ENCODE assay signal across 1 cellular context in genomic region chr6:111610548-111611172, GRCh38.
A peak's percentile ranks its signal among the peaks of the same experiment; 100 is the strongest.
TF ChIP-seq lines count a peak whose summit lies in the region.

No MANE protein-coding gene starts in this region.

TF ChIP-seq in HepG2, 621 proteins besides CTCF, POLR2A, EP300 and RAD21 (continued from another document and continues in another):
- TF ChIP-seq PRPF4 (IDR thresholded peaks at IDR 0.05; ENCODE audit: low read depth, low read length, poor library complexity, severe bottlenecking) (no peak), HOXA7 (CRISPR knock-in tag; IDR thresholded peaks at IDR 0.05) (no peak), ZNF383 (CRISPR knock-in tag; IDR thresholded peaks at IDR 0.05; ENCODE audit: borderline replicate concordance) (peak; percentile 82; the same call in 1 of the 2 replicates), RBFOX2 (IDR thresholded peaks at IDR 0.05; ENCODE audit: low read depth, low read length) (no peak), ZNF256 (CRISPR knock-in tag; conservative IDR thresholded peaks at IDR 0.05) (no peak), CEBPG (CRISPR knock-in tag; IDR thresholded peaks at IDR 0.05) (peak; percentile 94), SMC3 (IDR thresholded peaks at IDR 0.05; ENCODE audit: low read length) (no peak; the same call in 1 of the 2 replicates), HHEX (CRISPR knock-in tag; IDR thresholded peaks at IDR 0.05) (no peak), ISX (CRISPR knock-in tag; conservative IDR thresholded peaks at IDR 0.05) (no peak), NR2F2 (IDR thresholded peaks at IDR 0.05; ENCODE audit: borderline replicate concordance, low read depth) (peak; percentile 90), GFI1 (CRISPR knock-in tag; IDR thresholded peaks at IDR 0.05; ENCODE audit: borderline replicate concordance) (peak; percentile 80; the same call in 1 of the 2 replicates), ZNF607 (CRISPR knock-in tag; IDR thresholded peaks at IDR 0.05; ENCODE audit: borderline replicate concordance) (peak; percentile 22; the same call in 1 of the 2 replicates), HDAC2 (CRISPR knock-in tag; IDR thresholded peaks at IDR 0.05) (peak; percentile 93), ZNF710 (CRISPR knock-in tag; IDR thresholded peaks at IDR 0.05; ENCODE audit: borderline replicate concordance) (peak; percentile 79; the same call in 1 of the 2 replicates), ZNF615 (CRISPR knock-in tag; IDR thresholded peaks at IDR 0.05; ENCODE audit: borderline replicate concordance) (no peak), MTF1 (CRISPR knock-in tag; IDR thresholded peaks at IDR 0.05) (no peak), ZNF205 (CRISPR knock-in tag; IDR thresholded peaks at IDR 0.05) (peak; percentile 88; the same call in 1 of the 2 replicates), HOXA5 (CRISPR knock-in tag; IDR thresholded peaks at IDR 0.05) (peak; percentile 48; the same call in 1 of the 2 replicates), ZNF703 (CRISPR knock-in tag; IDR thresholded peaks at IDR 0.05; ENCODE audit: borderline replicate concordance) (no peak), CREBL2 (CRISPR knock-in tag; IDR thresholded peaks at IDR 0.05; ENCODE audit: borderline replicate concordance) (no peak), MEIS2 (CRISPR knock-in tag; IDR thresholded peaks at IDR 0.05) (peak; percentile 49; the same call in 1 of the 2 replicates), ZNF7 (CRISPR knock-in tag; IDR thresholded peaks at IDR 0.05) (no peak), MTF2 (CRISPR knock-in tag; IDR thresholded peaks at IDR 0.05; ENCODE audit: borderline replicate concordance) (no peak), TCF12 (IDR thresholded peaks at IDR 0.05) (no peak), TCF12 (CRISPR knock-in tag; IDR thresholded peaks at IDR 0.05) (no peak), ZNF318 (CRISPR knock-in tag; IDR thresholded peaks at IDR 0.05) (peak; percentile 62; the same call in 1 of the 2 replicates), PHF8 (CRISPR knock-in tag; IDR thresholded peaks at IDR 0.05) (peak; percentile 66), ZBTB7B (CRISPR knock-in tag; IDR thresholded peaks at IDR 0.05) (peak; percentile 52; the same call in 1 of the 2 replicates)
- TF ChIP-seq, protein P1, sequence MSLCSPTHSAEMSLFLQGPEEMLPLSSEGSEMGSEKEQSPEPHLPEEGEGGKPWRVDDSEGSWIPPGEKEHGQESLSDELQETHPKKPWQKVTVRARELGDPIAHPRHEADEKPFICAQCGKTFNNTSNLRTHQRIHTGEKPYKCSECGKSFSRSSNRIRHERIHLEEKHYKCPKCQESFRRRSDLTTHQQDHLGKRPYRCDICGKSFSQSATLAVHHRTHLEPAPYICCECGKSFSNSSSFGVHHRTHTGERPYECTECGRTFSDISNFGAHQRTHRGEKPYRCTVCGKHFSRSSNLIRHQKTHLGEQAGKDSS (CRISPR knock-in tag; IDR thresholded peaks at IDR 0.05; ENCODE audit: borderline replicate concordance, low read depth), result peak; percentile 94
- TF ChIP-seq, protein P2, sequence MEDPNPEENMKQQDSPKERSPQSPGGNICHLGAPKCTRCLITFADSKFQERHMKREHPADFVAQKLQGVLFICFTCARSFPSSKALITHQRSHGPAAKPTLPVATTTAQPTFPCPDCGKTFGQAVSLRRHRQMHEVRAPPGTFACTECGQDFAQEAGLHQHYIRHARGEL (CRISPR knock-in tag; IDR thresholded peaks at IDR 0.05), result no peak
- TF ChIP-seq, protein P3, sequence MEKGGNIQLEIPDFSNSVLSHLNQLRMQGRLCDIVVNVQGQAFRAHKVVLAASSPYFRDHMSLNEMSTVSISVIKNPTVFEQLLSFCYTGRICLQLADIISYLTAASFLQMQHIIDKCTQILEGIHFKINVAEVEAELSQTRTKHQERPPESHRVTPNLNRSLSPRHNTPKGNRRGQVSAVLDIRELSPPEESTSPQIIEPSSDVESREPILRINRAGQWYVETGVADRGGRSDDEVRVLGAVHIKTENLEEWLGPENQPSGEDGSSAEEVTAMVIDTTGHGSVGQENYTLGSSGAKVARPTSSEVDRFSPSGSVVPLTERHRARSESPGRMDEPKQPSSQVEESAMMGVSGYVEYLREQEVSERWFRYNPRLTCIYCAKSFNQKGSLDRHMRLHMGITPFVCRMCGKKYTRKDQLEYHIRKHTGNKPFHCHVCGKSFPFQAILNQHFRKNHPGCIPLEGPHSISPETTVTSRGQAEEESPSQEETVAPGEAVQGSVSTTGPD (CRISPR knock-in tag; IDR thresholded peaks at IDR 0.05), result no peak
- TF ChIP-seq, protein P4, sequence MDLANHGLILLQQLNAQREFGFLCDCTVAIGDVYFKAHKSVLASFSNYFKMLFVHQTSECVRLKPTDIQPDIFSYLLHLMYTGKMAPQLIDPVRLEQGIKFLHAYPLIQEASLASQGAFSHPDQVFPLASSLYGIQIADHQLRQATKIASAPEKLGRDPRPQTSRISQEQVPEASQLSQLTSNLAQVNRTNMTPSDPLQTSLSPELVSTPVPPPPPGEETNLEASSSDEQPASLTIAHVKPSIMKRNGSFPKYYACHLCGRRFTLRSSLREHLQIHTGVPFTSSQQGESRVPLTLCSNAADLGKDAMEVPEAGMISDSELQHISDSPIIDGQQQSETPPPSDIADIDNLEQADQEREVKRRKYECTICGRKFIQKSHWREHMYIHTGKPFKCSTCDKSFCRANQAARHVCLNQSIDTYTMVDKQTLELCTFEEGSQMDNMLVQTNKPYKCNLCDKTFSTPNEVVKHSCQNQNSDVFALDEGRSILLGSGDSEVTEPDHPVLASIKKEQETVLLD (CRISPR knock-in tag; IDR thresholded peaks at IDR 0.05; ENCODE audit: low read depth), result no peak
- TF ChIP-seq, protein P5, sequence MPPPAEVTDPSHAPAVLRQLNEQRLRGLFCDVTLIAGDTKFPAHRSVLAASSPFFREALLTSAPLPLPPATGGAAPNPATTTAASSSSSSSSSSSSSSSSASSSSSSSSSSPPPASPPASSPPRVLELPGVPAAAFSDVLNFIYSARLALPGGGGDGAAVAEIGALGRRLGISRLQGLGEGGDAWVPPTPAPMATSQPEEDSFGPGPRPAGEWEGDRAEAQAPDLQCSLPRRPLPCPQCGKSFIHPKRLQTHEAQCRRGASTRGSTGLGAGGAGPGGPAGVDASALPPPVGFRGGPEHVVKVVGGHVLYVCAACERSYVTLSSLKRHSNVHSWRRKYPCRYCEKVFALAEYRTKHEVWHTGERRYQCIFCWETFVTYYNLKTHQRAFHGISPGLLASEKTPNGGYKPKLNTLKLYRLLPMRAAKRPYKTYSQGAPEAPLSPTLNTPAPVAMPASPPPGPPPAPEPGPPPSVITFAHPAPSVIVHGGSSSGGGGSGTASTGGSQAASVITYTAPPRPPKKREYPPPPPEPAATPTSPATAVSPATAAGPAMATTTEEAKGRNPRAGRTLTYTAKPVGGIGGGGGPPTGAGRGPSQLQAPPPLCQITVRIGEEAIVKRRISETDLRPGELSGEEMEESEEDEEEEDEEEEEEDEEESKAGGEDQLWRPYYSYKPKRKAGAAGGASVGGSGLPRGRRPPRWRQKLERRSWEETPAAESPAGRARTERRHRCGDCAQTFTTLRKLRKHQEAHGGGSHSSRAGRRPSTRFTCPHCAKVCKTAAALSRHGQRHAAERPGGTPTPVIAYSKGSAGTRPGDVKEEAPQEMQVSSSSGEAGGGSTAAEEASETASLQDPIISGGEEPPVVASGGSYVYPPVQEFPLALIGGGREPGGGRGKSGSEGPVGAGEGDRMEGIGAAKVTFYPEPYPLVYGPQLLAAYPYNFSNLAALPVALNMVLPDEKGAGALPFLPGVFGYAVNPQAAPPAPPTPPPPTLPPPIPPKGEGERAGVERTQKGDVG (CRISPR knock-in tag; IDR thresholded peaks at IDR 0.05; ENCODE audit: borderline replicate concordance), result no peak
- TF ChIP-seq, protein P6, sequence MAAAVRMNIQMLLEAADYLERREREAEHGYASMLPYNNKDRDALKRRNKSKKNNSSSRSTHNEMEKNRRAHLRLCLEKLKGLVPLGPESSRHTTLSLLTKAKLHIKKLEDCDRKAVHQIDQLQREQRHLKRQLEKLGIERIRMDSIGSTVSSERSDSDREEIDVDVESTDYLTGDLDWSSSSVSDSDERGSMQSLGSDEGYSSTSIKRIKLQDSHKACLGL (CRISPR knock-in tag; IDR thresholded peaks at IDR 0.05), result no peak
- TF ChIP-seq, protein P7, sequence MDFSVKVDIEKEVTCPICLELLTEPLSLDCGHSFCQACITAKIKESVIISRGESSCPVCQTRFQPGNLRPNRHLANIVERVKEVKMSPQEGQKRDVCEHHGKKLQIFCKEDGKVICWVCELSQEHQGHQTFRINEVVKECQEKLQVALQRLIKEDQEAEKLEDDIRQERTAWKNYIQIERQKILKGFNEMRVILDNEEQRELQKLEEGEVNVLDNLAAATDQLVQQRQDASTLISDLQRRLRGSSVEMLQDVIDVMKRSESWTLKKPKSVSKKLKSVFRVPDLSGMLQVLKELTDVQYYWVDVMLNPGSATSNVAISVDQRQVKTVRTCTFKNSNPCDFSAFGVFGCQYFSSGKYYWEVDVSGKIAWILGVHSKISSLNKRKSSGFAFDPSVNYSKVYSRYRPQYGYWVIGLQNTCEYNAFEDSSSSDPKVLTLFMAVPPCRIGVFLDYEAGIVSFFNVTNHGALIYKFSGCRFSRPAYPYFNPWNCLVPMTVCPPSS (IDR thresholded peaks at IDR 0.05), result no peak
